19 cellular contexts compared by ENCODE assay signal in genomic region chr1:173341307-173341706, GRCh38.
DNase-seq lines count a peak whose midpoint lies in the region; ATAC-seq, FAIRE-seq and TF ChIP-seq lines count a peak whose summit lies in the region.
"Had no signal": no experiment of that assay in that cellular context is flagged by ENCODE, and none has a peak within 500 bp of the region (broad histone marks: within the 10 kb centered on the region; RNA-seq: fewer than 3 reads in every experiment).

No MANE protein-coding gene starts in this region.

- CTCF ChIA-PET in HepG2 (lab: Yijun Ruan, JAX; ENCODE audit: low intra/inter-chr PET ratio, low total read pairs) = no interaction called here

- H3K4me2 ChIP-seq in HepG2 (ENCODE audit: low read depth, low read length) = no peak overlapping the region

- no peaks in the 10 kb centered on the region for H3K79me2 ChIP-seq in HepG2 (ENCODE audit: insufficient read depth, low read length)

- no peaks in the 10 kb centered on the region for H3K36me3 ChIP-seq in adipocyte (ENCODE audit: control insufficient read depth, insufficient read depth, low read length, severe bottlenecking)
- no peaks in the 10 kb centered on the region for H3K36me3 ChIP-seq in gastrocnemius medialis
- no peaks in the 10 kb centered on the region for H3K36me3 ChIP-seq in HepG2 (replicated peaks in 1 of 2; ENCODE audit: control insufficient read depth in 1 of 2, insufficient read depth in 2 of 2, low read length in 2 of 2)
- H3K36me3 ChIP-seq: pancreas, stomach had no signal

- peak; percentile 69 for DNase-seq in GM04504 (ENCODE audit: low read depth)
- peak; percentile 38 for DNase-seq in adipocyte (ENCODE audit: low read depth)
- DNase-seq in fibroblast of villous mesenchyme (ENCODE audit: low read depth) = peak; percentile 59
- DNase-seq in gastrocnemius medialis = peak; percentile 4 to 18
- DNase-seq in HepG2 (ENCODE audit: low spot score) = no peak
- no peak for DNase-seq in DMS153 (lab: John Stamatoyannopoulos, UW)
- DNase-seq: activated effector memory CD4-positive, alpha-beta T cell treated with anti-CD3 and anti-CD28 coated beads, Interleukin-2, amount 50 U/mL, for 16 hours; C1 segment of cervical spinal cord; DMS79; kidney glomerular epithelial cell; NCI-H187; NCI-H510A; pancreas; stomach had no signal

- H3K9ac ChIP-seq in adipocyte (ENCODE audit: low read length) = no peak overlapping the region
- H3K9ac ChIP-seq in HepG2 (ENCODE audit: insufficient read depth, low read depth, low read length) = no peak overlapping the region

- H4K20me1 ChIP-seq in HepG2 (ENCODE audit: insufficient read depth, low read length) = no peaks in the 10 kb centered on the region

- H3K9me3 ChIP-seq in adipocyte (ENCODE audit: control insufficient read depth, low read length) = no peaks in the 10 kb centered on the region
- H3K9me3 ChIP-seq in gastrocnemius medialis = no peaks in the 10 kb centered on the region
- H3K9me3 ChIP-seq in HepG2 (ENCODE audit: low read length) = no peaks in the 10 kb centered on the region
- H3K9me3 ChIP-seq: body of pancreas, pancreas, stomach had no signal

- ATAC-seq in gastrocnemius medialis (peak in 1 of 2 donors; percentile 46), HepG2 (no peak), GM18502 (IDR thresholded peaks at IDR 0.05; ENCODE audit: poor library complexity, unreplicated experiment) (no peak), HG02623 (IDR thresholded peaks at IDR 0.05; ENCODE audit: unreplicated experiment) (no peak)
- ATAC-seq: body of pancreas, GM12878 had no signal

- H3K27me3 ChIP-seq in adipocyte (replicated peaks; ENCODE audit: control insufficient read depth, insufficient read depth, low read length) = no peaks in the 10 kb centered on the region
- no peaks in the 10 kb centered on the region for H3K27me3 ChIP-seq in gastrocnemius medialis
- no peaks in the 10 kb centered on the region for H3K27me3 ChIP-seq in HepG2 (ENCODE audit: control insufficient read depth in 1 of 2, insufficient read depth in 2 of 2, low read length in 2 of 2)
- H3K27me3 ChIP-seq: body of pancreas, pancreas, stomach had no signal

- no peak for FAIRE-seq in HepG2 (lab: Jason Lieb, UNC)
- FAIRE-seq: GM12878, pancreas, urothelium cell line had no signal

- H3K4me1 ChIP-seq in adipocyte (ENCODE audit: control insufficient read depth, insufficient read depth, low read length) (peaks cover 10% of the 10 kb centered on the region), gastrocnemius medialis (no peaks in the 10 kb centered on the region), HepG2 (ENCODE audit: insufficient read depth, low read length) (peaks cover 11% of the 10 kb centered on the region; the same call in 1 of the 2 replicates)
- H3K4me1 ChIP-seq: body of pancreas, pancreas had no signal

- intact Hi-C loops in gastrocnemius medialis (cut with DNase I; ENCODE audit: low total_unique reads) = no loop called here
- intact Hi-C loops in HepG2 (cut with micrococcal nuclease; ENCODE audit: unreplicated experiment) = no loop called here

- no TSS peak for BruUV-seq in HepG2 (replicated peaks; lab: Mats Ljungman, UMichigan)

- TF ChIP-seq RAD21 in HepG2 (CRISPR knock-in tag; IDR thresholded peaks at IDR 0.05) = no peak

- H3K4me3 ChIP-seq in adipocyte (ENCODE audit: low read length) (no peak overlapping the region), fibroblast of villous mesenchyme (ENCODE audit: low read depth, low read length) (no peak overlapping the region), gastrocnemius medialis (no peak overlapping the region), HepG2 (replicated peaks in 1 of 3; ENCODE audit: insufficient read depth in 1 of 3, low read depth in 2 of 3, low read length in 3 of 3) (no peak overlapping the region)
- H3K4me3 ChIP-seq: body of pancreas, GM12878, pancreas, stomach had no signal

- no peak overlapping the region for H2AFZ ChIP-seq in HepG2 (ENCODE audit: low read length)

- TF ChIP-seq POLR2A in gastrocnemius medialis (IDR thresholded peaks at IDR 0.05) (no peak), HepG2 (IDR thresholded peaks at IDR 0.05; ENCODE audit: insufficient read depth in 1 of 2, low read depth in 2 of 2, low read length in 2 of 2) (no peak)

- H3K27ac ChIP-seq in gastrocnemius medialis (no peak overlapping the region), HepG2 (ENCODE audit: extremely low read length, insufficient read depth, low read length) (no peak overlapping the region)
- H3K27ac ChIP-seq: body of pancreas, pancreas, stomach had no signal

- WGBS in HepG2 (ENCODE audit: low lambda C conversion rate) = 28% methylated on average over 5 of the region's 5 CpGs

- in situ Hi-C loops in gastrocnemius medialis (cut with MboI; ENCODE audit: low sequenced_read_pairs in 4 of 4) (no loop called here), HepG2 (cut with HindIII; ENCODE audit: extremely low pct_ligation_motif_present, low pct_unique_long_range_greater_than_20kb) (no loop called here)

- TF ChIP-seq CTCF in fibroblast of villous mesenchyme (IDR thresholded peaks at IDR 0.05; ENCODE audit: insufficient read depth, low read depth, low read length) (no peak), gastrocnemius medialis (IDR thresholded peaks at IDR 0.05 in 4 of 5, conservative IDR thresholded peaks at IDR 0.05 in 1 of 5) (no peak), HepG2 (CRISPR knock-in tag; IDR thresholded peaks at IDR 0.05) (no peak)

- no peak for TF ChIP-seq EP300 in HepG2 (IDR thresholded peaks at IDR 0.05; ENCODE audit: low read depth in 2 of 2, low read length in 2 of 2)
- TF ChIP-seq EP300 in HepG2 (CRISPR knock-in tag; IDR thresholded peaks at IDR 0.05; ENCODE audit: borderline replicate concordance) = no peak

- POLR2A ChIA-PET in HepG2 (lab: Yijun Ruan, JAX) = no interaction called here

TF ChIP-seq in HepG2, 621 proteins besides CTCF, POLR2A, EP300 and RAD21:
- no peak for TF ChIP-seq ZNF121 (CRISPR knock-in tag; IDR thresholded peaks at IDR 0.05)
- TF ChIP-seq ZNF766 (CRISPR knock-in tag; IDR thresholded peaks at IDR 0.05; ENCODE audit: borderline replicate concordance) = no peak
- no peak for TF ChIP-seq ZBTB20 (CRISPR knock-in tag; IDR thresholded peaks at IDR 0.05; ENCODE audit: borderline replicate concordance, low read depth)
- TF ChIP-seq MAZ (IDR thresholded peaks at IDR 0.05; ENCODE audit: borderline replicate concordance, low read depth, low read length) = no peak
- TF ChIP-seq MAZ (CRISPR knock-in tag; IDR thresholded peaks at IDR 0.05; ENCODE audit: low read depth) = no peak
- no peak for TF ChIP-seq KLF6 (CRISPR knock-in tag; IDR thresholded peaks at IDR 0.05)
- TF ChIP-seq ZNF282 (IDR thresholded peaks at IDR 0.05; ENCODE audit: partially characterized antibody) = no peak
- TF ChIP-seq SPEN (CRISPR knock-in tag; IDR thresholded peaks at IDR 0.05; ENCODE audit: low read depth) = no peak
- no peak for TF ChIP-seq ATRX (CRISPR knock-in tag; IDR thresholded peaks at IDR 0.05; ENCODE audit: borderline replicate concordance)
- no peak for TF ChIP-seq SNAPC2 (CRISPR knock-in tag; IDR thresholded peaks at IDR 0.05)
- TF ChIP-seq RAD51 (IDR thresholded peaks at IDR 0.05; ENCODE audit: borderline replicate concordance) = no peak
- TF ChIP-seq NCOA2 (CRISPR knock-in tag; IDR thresholded peaks at IDR 0.05) = no peak
- TF ChIP-seq TRAFD1 (CRISPR knock-in tag; IDR thresholded peaks at IDR 0.05; ENCODE audit: borderline replicate concordance) = no peak
- TF ChIP-seq FOXM1 (CRISPR knock-in tag; IDR thresholded peaks at IDR 0.05) = no peak
- no peak for TF ChIP-seq REL (CRISPR knock-in tag; conservative IDR thresholded peaks at IDR 0.05)

Comparison
In these comparisons a context has a peak if more than half of its experiments do, and no peak if none do; other contexts are left out.
1. DNase-seq: peak in GM04504 (single experiment), adipocyte (single experiment), fibroblast of villous mesenchyme (single experiment) and gastrocnemius medialis (2 of 2); none in HepG2 (single experiment) and DMS153 (single experiment).